ENCODE assay signal across 1 cellular context in the genomic region with DNA sequence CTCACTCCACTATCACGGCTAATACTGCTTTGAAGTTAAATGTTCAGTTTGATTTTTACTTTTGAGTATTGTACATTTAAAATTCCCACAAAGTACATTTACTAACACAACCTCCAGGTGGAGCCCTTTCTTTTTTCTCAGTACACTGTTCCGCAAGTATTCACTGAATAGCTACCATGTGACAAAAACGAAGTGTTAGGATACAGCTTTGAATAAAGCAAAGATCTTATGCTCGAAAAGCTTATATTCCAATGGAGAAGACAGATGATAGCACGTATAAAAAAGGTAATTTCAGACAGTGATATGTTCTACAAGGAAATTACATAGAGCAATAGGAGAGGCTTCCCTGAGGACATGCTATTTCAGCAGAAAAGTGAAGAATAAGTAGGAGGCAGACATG.
A peak's percentile ranks its signal among the peaks of the same experiment; 100 is the strongest.
TF ChIP-seq lines count a peak whose summit lies in the region.

No MANE protein-coding gene starts in this region.

TF ChIP-seq in K562, 482 proteins besides CTCF, POLR2A, EP300 and RAD21 (continued from another document):
- TF ChIP-seq MGA (IDR thresholded peaks at IDR 0.05) (peak; percentile 61), L3MBTL2 (IDR thresholded peaks at IDR 0.05) (peak; percentile 87), SMC3 (conservative IDR thresholded peaks at IDR 0.05; ENCODE audit: insufficient read depth, low read depth, low read length) (peak; percentile 68), ARID2 (IDR thresholded peaks at IDR 0.05) (0 out of 2 replicates have a peak, but pooled peaks have one; percentile 29)
- TF ChIP-seq, protein P1, sequence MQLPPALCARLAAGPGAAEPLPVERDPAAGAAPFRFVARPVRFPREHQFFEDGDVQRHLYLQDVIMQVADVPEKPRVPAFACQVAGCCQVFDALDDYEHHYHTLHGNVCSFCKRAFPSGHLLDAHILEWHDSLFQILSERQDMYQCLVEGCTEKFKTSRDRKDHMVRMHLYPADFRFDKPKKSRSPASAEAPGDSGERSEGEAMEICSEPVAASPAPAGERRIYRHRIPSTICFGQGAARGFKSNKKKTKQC (CRISPR knock-in tag; IDR thresholded peaks at IDR 0.05), result no peak
